ENCODE assay signal across 8 cellular contexts in genomic region chr11:68840661-68841653, GRCh38. TPM values are rescaled to one million over a fixed set of nuclear protein-coding genes. Genes with fewer than 3 reads are reported as not detected.
DNase-seq lines count a peak whose midpoint lies in the region; TF ChIP-seq lines count a peak whose summit lies in the region.

No MANE protein-coding gene starts in this region.

- H2AFZ ChIP-seq in KMS-11 (ENCODE audit: low read depth): peak overlapping the region; percentile 32; the same call in 1 of the 2 replicates
- H2AFZ ChIP-seq in neural progenitor cell (replicated peaks): no peak overlapping the region

- peaks cover 23% of the 10 kb centered on the region for H3K79me2 ChIP-seq in KMS-11 (ENCODE audit: insufficient read depth, low read depth)
- H3K79me2 ChIP-seq in neural progenitor cell (ENCODE audit: low read depth): no peaks in the 10 kb centered on the region

- H3K27me3 ChIP-seq in KMS-11 (ENCODE audit: insufficient read depth, low read depth) (no peaks in the 10 kb centered on the region), neural progenitor cell (peaks cover 100% of the 10 kb centered on the region)

- no peaks in the 10 kb centered on the region for H3K36me3 Mint-ChIP-seq in activated T-cell treated with anti-CD3 and anti-CD28 coated beads, Interleukin-2, amount 50 U/mL, for 24 hours (ENCODE audit: low read depth)
- H3K36me3 Mint-ChIP-seq in neural progenitor cell: no peaks in the 10 kb centered on the region

- peak overlapping the region; percentile 94 for H3K27ac Mint-ChIP-seq in activated T-cell treated with anti-CD3 and anti-CD28 coated beads, Interleukin-2, amount 50 U/mL, for 24 hours
- H3K27ac Mint-ChIP-seq in neural progenitor cell: no peak overlapping the region

- H3K4me2 ChIP-seq in KMS-11: peak overlapping the region; percentile 92
- H3K4me2 ChIP-seq in neural progenitor cell: peak overlapping the region; percentile 77

- H3K9ac ChIP-seq in KMS-11 (peak overlapping the region; percentile 46), neural progenitor cell (no peak overlapping the region)

- no peaks in the 10 kb centered on the region for H3K27me3 Mint-ChIP-seq in activated T-cell treated with anti-CD3 and anti-CD28 coated beads, Interleukin-2, amount 50 U/mL, for 24 hours
- H3K27me3 Mint-ChIP-seq in neural progenitor cell (ENCODE audit: insufficient read depth, low read depth): peaks cover 58% of the 10 kb centered on the region

- peaks cover 25% of the 10 kb centered on the region for H3F3A ChIP-seq in neural progenitor cell (ENCODE audit: low read depth)

- H3K4me1 ChIP-seq in KMS-11 (ENCODE audit: low read depth, poor library complexity, severe bottlenecking) (peaks cover 47% of the 10 kb centered on the region), neural progenitor cell (peaks cover 10% of the 10 kb centered on the region)

- no peak overlapping the region for H3K4me3 ChIP-seq in KMS-11 (IDR thresholded peaks at IDR 0.05; ENCODE audit: insufficient read depth, low read depth, low read length)
- peak overlapping the region; percentile 86 for H3K4me3 ChIP-seq in fibroblast of villous mesenchyme (ENCODE audit: low read depth, low read length)
- H3K4me3 ChIP-seq in neural progenitor cell: peak overlapping the region; percentile 39

- H3K27ac ChIP-seq in KMS-11: peak overlapping the region; percentile 63
- H3K27ac ChIP-seq in neural progenitor cell: no peak overlapping the region

- TF ChIP-seq CTCF in KMS-11 (conservative IDR thresholded peaks at IDR 0.05; ENCODE audit: low read depth, low read length) (no peak), fibroblast of villous mesenchyme (IDR thresholded peaks at IDR 0.05; ENCODE audit: insufficient read depth, low read depth, low read length) (no peak), neural progenitor cell (IDR thresholded peaks at IDR 0.05) (no peak)

- H3K9me3 Mint-ChIP-seq in activated T-cell treated with anti-CD3 and anti-CD28 coated beads, Interleukin-2, amount 50 U/mL, for 24 hours: no peaks in the 10 kb centered on the region
- no peaks in the 10 kb centered on the region for H3K9me3 Mint-ChIP-seq in neural progenitor cell

- H3K4me3 Mint-ChIP-seq in activated T-cell treated with anti-CD3 and anti-CD28 coated beads, Interleukin-2, amount 50 U/mL, for 24 hours: peak overlapping the region; percentile 82
- peak overlapping the region; percentile 79 for H3K4me3 Mint-ChIP-seq in neural progenitor cell

- H4K20me1 ChIP-seq in KMS-11 (ENCODE audit: insufficient read depth) (no peaks in the 10 kb centered on the region), neural progenitor cell (ENCODE audit: low read depth) (peaks cover 61% of the 10 kb centered on the region)

- H3K36me3 ChIP-seq in KMS-11 (ENCODE audit: insufficient read depth): no peaks in the 10 kb centered on the region
- H3K36me3 ChIP-seq in neural progenitor cell: no peaks in the 10 kb centered on the region

- peaks cover 57% of the 10 kb centered on the region for H3K4me1 Mint-ChIP-seq in activated T-cell treated with anti-CD3 and anti-CD28 coated beads, Interleukin-2, amount 50 U/mL, for 24 hours (ENCODE audit: low read depth)
- H3K4me1 Mint-ChIP-seq in neural progenitor cell: peaks cover 32% of the 10 kb centered on the region

- H3K9me3 ChIP-seq in neural progenitor cell (ENCODE audit: low read depth): no peaks in the 10 kb centered on the region

- DNase-seq in Daoy (ENCODE audit: low read depth) (peak; percentile 65), fibroblast of villous mesenchyme (ENCODE audit: low read depth) (peak; percentile 85), neural progenitor cell (ENCODE audit: low spot score) (peak; percentile 34), NCI-H82 (lab: John Stamatoyannopoulos, UW) (no peak), DMS79 (lab: John Stamatoyannopoulos, UW) (no peak)
- DNase-seq in activated T-cell treated with anti-CD3 and anti-CD28 coated beads, Interleukin-2, amount 50 U/mL, for 24 hours: peak; percentile 56
- no peak for DNase-seq in NK-92 treated with Interleukin-12 subunit alpha and Interleukin-12 subunit beta, amount 100 ng/mL, for 24 hours (lab: John Stamatoyannopoulos, UW)

RNA-seq across cellular contexts. Expression of gene CPT1A, which starts 0.8 kb away (rescaled TPM):
- total RNA-seq in Daoy (2014; rRNA removed; shearing (Covaris generic)): 12.4 and 16.5 TPM in 2 replicates
- total RNA-seq in fibroblast of villous mesenchyme: 28.7 and 39.7 TPM in 2 replicates
- 0.64 and 0.90 TPM in 2 replicates for total RNA-seq in neural progenitor cell (ENCODE audit: low replicate concordance)

Comparison
In these comparisons a context has a peak if more than half of its experiments do, and no peak if none do; other contexts are left out.
1. DNase-seq: peak in Daoy (single experiment), activated T-cell treated with anti-CD3 and anti-CD28 coated beads, Interleukin-2, amount 50 U/mL, for 24 hours (single experiment), fibroblast of villous mesenchyme (single experiment) and neural progenitor cell (single experiment); none in NK-92 treated with Interleukin-12 subunit alpha and Interleukin-12 subunit beta, amount 100 ng/mL, for 24 hours (single experiment), NCI-H82 (single experiment) and DMS79 (single experiment).